16 cellular contexts compared by ENCODE assay signal in the genomic region with DNA sequence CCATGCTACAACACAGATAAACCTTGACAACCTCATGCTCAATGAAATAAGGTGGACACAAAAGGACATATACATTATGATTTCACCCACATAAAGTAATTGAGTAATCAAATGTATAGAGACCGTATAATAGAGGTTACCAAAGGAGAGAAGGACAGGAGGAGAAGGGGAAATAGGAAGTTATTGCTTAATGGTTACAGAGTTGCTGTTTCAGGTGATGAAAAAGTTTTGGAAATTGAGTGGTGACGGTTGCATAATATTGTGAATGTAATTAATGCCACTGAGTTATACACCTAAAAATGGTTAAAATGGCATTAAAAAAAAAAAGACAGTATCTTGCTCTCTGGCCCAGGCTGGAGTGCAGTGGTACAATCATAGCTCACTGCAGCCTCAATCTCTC. TPM values are rescaled to one million over a fixed set of nuclear protein-coding genes. Genes with fewer than 3 reads are reported as not detected.
DNase-seq lines count a peak whose midpoint lies in the region; ATAC-seq, FAIRE-seq and TF ChIP-seq lines count a peak whose summit lies in the region.
"Had no signal": no experiment of that assay in that cellular context is flagged by ENCODE, and none has a peak within 500 bp of the region (broad histone marks: within the 10 kb centered on the region; RNA-seq: fewer than 3 reads in every experiment).

No MANE protein-coding gene starts in this region.

- no peak overlapping the region for H3K9ac ChIP-seq in OCI-LY3 (ENCODE audit: low read length)

- intact Hi-C loops in left ventricle myocardium inferior (cut with micrococcal nuclease), result no loop called here
- intact Hi-C loops in Right ventricle myocardium superior (cut with DNase I), result loop anchor here (5.0 to 10.0 kb wide), 2 partner anchors 150 to 192 kb away; partner anchors contain the start of gene PPIA
- intact Hi-C loops in A673 (cut with micrococcal nuclease; ENCODE audit: unreplicated experiment), result loop anchor here (5.0 kb wide), 1 partner anchor 192 kb away; the partner anchor contains the start of gene PPIA

- FAIRE-seq in GM12891 (lab: Jason Lieb, UNC), result no peak
- FAIRE-seq: endothelial cell of umbilical vein, GM12892 had no signal

- H4K20me1 ChIP-seq in OCI-LY3 (ENCODE audit: insufficient read depth, low read length), result peaks cover 7% of the 10 kb centered on the region; the same call in 1 of the 2 replicates

- no peak for TF ChIP-seq CTCF in left ventricle myocardium inferior (IDR thresholded peaks at IDR 0.05; ENCODE audit: borderline replicate concordance)
- TF ChIP-seq CTCF in OCI-LY3 (IDR thresholded peaks at IDR 0.05; ENCODE audit: low read depth, low read length), result no peak
- no peak for TF ChIP-seq CTCF in type B pancreatic cell (conservative IDR thresholded peaks at IDR 0.05)
- no peak for TF ChIP-seq CTCF in A673 (conservative IDR thresholded peaks at IDR 0.05; ENCODE audit: low read depth, low read length)

- peak overlapping the region; percentile 22 for H3K4me3 Mint-ChIP-seq in type B pancreatic cell

- no peaks in the 10 kb centered on the region for H3K9me3 ChIP-seq in left ventricle myocardium inferior (replicated peaks)
- no peaks in the 10 kb centered on the region for H3K9me3 ChIP-seq in OCI-LY3 (ENCODE audit: insufficient read depth, low read length)
- no peaks in the 10 kb centered on the region for H3K9me3 ChIP-seq in A673 (ENCODE audit: low read depth, low read length, poor library complexity, severe bottlenecking)
- H3K9me3 ChIP-seq: upper lobe of left lung had no signal

- H3K4me3 ChIP-seq in left ventricle myocardium inferior (no peak overlapping the region), OCI-LY3 (ENCODE audit: low read length) (no peak overlapping the region), A673 (ENCODE audit: low read depth, low read length, poor library complexity, severe bottlenecking) (no peak overlapping the region)

- peaks cover 31% of the 10 kb centered on the region for H3K79me2 ChIP-seq in OCI-LY3 (ENCODE audit: low read length)

- H3K27me3 ChIP-seq in left ventricle myocardium inferior (ENCODE audit: low read depth) (no peaks in the 10 kb centered on the region), OCI-LY3 (ENCODE audit: low read depth, low read length) (0 out of 2 replicates have a peak, but pooled peaks cover 2% of the 10 kb centered on the region), A673 (replicated peaks; ENCODE audit: insufficient read depth, low read depth, low read length, poor library complexity) (no peaks in the 10 kb centered on the region)
- H3K27me3 ChIP-seq: upper lobe of left lung had no signal

- BruUV-seq in A673 (replicated peaks; lab: Mats Ljungman, UMichigan), result no TSS peak

- peak overlapping the region; percentile 35 for H3K27ac Mint-ChIP-seq in type B pancreatic cell

- H3K4me2 ChIP-seq in OCI-LY3 (ENCODE audit: low read length), result peak overlapping the region; percentile 74; the same call in 1 of the 2 replicates

- peaks cover 11% of the 10 kb centered on the region for H3K4me1 Mint-ChIP-seq in type B pancreatic cell (ENCODE audit: unreplicated experiment)

- H2AFZ ChIP-seq in OCI-LY3 (ENCODE audit: low read depth, low read length), result no peak overlapping the region

- TF ChIP-seq POLR2A in GM12891 (IDR thresholded peaks at IDR 0.05; ENCODE audit: low read depth, low read length), result no peak

- no peaks in the 10 kb centered on the region for H3K9me3 Mint-ChIP-seq in type B pancreatic cell

- peaks cover 41% of the 10 kb centered on the region for H3K4me1 ChIP-seq in left ventricle myocardium inferior
- peaks cover 19% of the 10 kb centered on the region for H3K4me1 ChIP-seq in OCI-LY3 (ENCODE audit: low read length)
- H3K4me1 ChIP-seq in A673 (ENCODE audit: insufficient read depth, low read length, poor library complexity, severe bottlenecking), result peaks cover 6% of the 10 kb centered on the region

- no peak for ATAC-seq in Right ventricle myocardium superior (ENCODE audit: poor library complexity)

- CTCF ChIA-PET in A673 (lab: Charles Lee), result no interaction called here

- POLR2A ChIA-PET in A673 (lab: Charles Lee; ENCODE audit: low non-redundant PET), result no interaction called here

- H3K27me3 Mint-ChIP-seq in type B pancreatic cell, result peaks cover 14% of the 10 kb centered on the region

- peaks cover 4% of the 10 kb centered on the region for H3K36me3 ChIP-seq in left ventricle myocardium inferior
- peaks cover 3% of the 10 kb centered on the region for H3K36me3 ChIP-seq in OCI-LY3 (replicated peaks; ENCODE audit: low read depth, low read length)
- no peaks in the 10 kb centered on the region for H3K36me3 ChIP-seq in A673 (ENCODE audit: insufficient read depth, low read length, poor library complexity, severe bottlenecking)
- H3K36me3 ChIP-seq: upper lobe of left lung had no signal

- H3K27ac ChIP-seq in left ventricle myocardium inferior (replicated peaks) (peak overlapping the region; percentile 100), OCI-LY3 (ENCODE audit: low read length) (no peak overlapping the region), epithelial cell of prostate (peak overlapping the region; percentile 91), A673 (ENCODE audit: low read depth, low read length, poor library complexity, severe bottlenecking) (no peak overlapping the region)

- H3K36me3 Mint-ChIP-seq in type B pancreatic cell, result peaks cover 4% of the 10 kb centered on the region

- DNase-seq in left ventricle myocardium inferior (no peak), Right ventricle myocardium superior (no peak), epithelial cell of prostate (ENCODE audit: low read depth, low spot score) (no peak), type B pancreatic cell (ENCODE audit: extremely low spot score, unreplicated experiment) (no peak), GM12891 (ENCODE audit: insufficient read length, low spot score) (no peak), NCI-H2029 (lab: John Stamatoyannopoulos, UW) (no peak), A673 (ENCODE audit: low spot score) (no peak)
- DNase-seq: activated CD4-positive, alpha-beta T cell treated with anti-CD3 and anti-CD28 coated beads for 1 hour; activated effector memory CD4-positive, alpha-beta T cell treated with Interleukin-2 at 50 U/mL for 16 hours; islet precursor cell; NCI-H1092; SW 1271; upper lobe of left lung had no signal

TF ChIP-seq in GM12891, 5 proteins besides CTCF, POLR2A, EP300 and RAD21:
- no peak for TF ChIP-seq POLR2AphosphoS5 (IDR thresholded peaks at IDR 0.05; ENCODE audit: low read depth, low read length)
- no peak for TF ChIP-seq TAF1 (IDR thresholded peaks at IDR 0.05; ENCODE audit: low read depth, low read length)
- TF ChIP-seq SPI1 (IDR thresholded peaks at IDR 0.05; ENCODE audit: low read depth, low read length), result no peak
- no peak for TF ChIP-seq PAX5 (IDR thresholded peaks at IDR 0.05; ENCODE audit: insufficient read depth, low read length, severe bottlenecking)
- TF ChIP-seq POU2F2 (IDR thresholded peaks at IDR 0.05; ENCODE audit: low read depth, low read length), result no peak

RNA-seq across cellular contexts. Expression of gene OGDH, which starts 1.5 kb away (rescaled TPM):
- 677 TPM for total RNA-seq in left ventricle myocardium inferior
- 664 TPM for total RNA-seq in Right ventricle myocardium superior
- total RNA-seq in type B pancreatic cell (ENCODE audit: low replicate concordance), result 92.8 and 122 TPM in 2 replicates
- polyA plus RNA-seq in GM12891 (2012; ENCODE audit: low read depth, missing spikeins), result 42.5 TPM
- total RNA-seq in A673 (2021), result 111 and 113 TPM in 2 replicates

RNA-seq across cellular contexts. Expression of gene TMED4, which starts 22.9 kb away (rescaled TPM):
- 61.9 TPM for total RNA-seq in left ventricle myocardium inferior
- total RNA-seq in Right ventricle myocardium superior, result 47.6 TPM
- total RNA-seq in type B pancreatic cell (ENCODE audit: low replicate concordance), result 92.8 and 97.1 TPM in 2 replicates
- polyA plus RNA-seq in GM12891 (2012; ENCODE audit: low read depth, missing spikeins), result 32.4 TPM
- 77.6 and 79.5 TPM in 2 replicates for total RNA-seq in A673 (2021)

RNA-seq across cellular contexts. Expression of gene DDX56, which starts 31.2 kb away (rescaled TPM):
- total RNA-seq in left ventricle myocardium inferior (27.1 TPM), Right ventricle myocardium superior (25.4 TPM), type B pancreatic cell (ENCODE audit: low replicate concordance) (86.5 and 100 TPM in 2 replicates), A673 (2021) (119 and 147 TPM in 2 replicates)
- polyA plus RNA-seq in GM12891 (2012; ENCODE audit: low read depth, missing spikeins), result 67.7 TPM

Comparison
In these comparisons a context has a peak if more than half of its experiments do, and no peak if none do; other contexts are left out.
1. H3K27ac ChIP-seq: peak in left ventricle myocardium inferior (single experiment) and epithelial cell of prostate (single experiment); none in OCI-LY3 (single experiment) and A673 (single experiment).